ENCODE assay signal across 18 cellular contexts in the genomic region with DNA sequence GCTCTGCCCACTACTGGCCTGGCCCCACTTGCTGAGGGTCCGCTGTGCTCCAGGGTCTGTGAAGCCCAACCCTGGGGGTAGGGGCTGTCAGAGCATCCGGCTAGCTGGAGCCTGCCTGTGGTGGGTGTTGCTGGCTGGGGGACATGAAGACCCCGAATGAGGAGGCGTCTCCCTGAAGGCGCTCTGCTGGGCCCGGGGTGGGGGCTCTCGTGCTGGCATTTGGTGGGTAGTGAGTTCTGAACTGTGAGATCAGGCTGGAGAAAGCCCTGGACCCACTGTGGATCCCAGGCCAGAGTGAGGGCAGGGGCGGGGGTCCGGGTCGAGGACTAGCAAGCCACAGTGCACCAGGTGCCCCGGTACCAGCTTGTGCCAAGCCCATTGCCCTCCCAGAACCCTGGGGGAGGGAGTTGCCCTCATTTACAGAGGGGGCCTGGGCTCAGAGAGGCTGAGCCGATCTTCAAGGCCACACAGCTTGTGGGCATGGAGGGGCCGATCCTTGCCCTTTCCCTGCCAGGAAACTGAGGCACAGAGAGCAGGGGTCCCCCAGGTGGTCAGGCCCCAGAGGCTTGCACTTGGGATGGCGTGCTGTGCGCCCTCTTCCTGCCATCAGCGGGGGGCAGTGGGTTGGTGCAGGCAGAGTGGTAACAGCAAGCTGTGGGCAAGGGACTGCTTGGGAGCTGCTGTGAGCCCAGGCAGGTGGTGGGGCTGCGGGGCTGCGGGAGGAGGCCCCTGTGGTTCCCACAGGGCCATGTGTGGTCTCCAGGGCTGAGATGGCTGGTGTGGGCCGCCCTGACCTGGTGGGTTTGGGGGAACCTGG. TPM values are rescaled to one million over a fixed set of nuclear protein-coding genes. Genes with fewer than 3 reads are reported as not detected.
A peak's percentile ranks its signal among the peaks of the same experiment; 100 is the strongest.
DNase-seq lines count a peak whose midpoint lies in the region; ATAC-seq, FAIRE-seq and TF ChIP-seq lines count a peak whose summit lies in the region.
"Had no signal": no experiment of that assay in that cellular context is flagged by ENCODE, and none has a peak within 500 bp of the region (broad histone marks: within the 10 kb centered on the region; RNA-seq: fewer than 3 reads in every experiment).

No MANE protein-coding gene starts in this region.

- H3K27ac ChIP-seq in BLaER1 treated with 17β-estradiol and CSF1 and Interleukin-3, amounts not matched to agents 10 nM and 100 nM, result peak overlapping the region; percentile 67 to 95 (median 88); a peak in 21 of 22 replicates
- no peak overlapping the region for H3K27ac ChIP-seq in K562 (ENCODE audit: extremely low read depth, low read depth, low read length)
- peak overlapping the region; percentile 79 to 92 for H3K27ac ChIP-seq in left lung
- H3K27ac ChIP-seq in spleen, result peak overlapping the region in 7 of 8 donors; percentile 35 to 93 (median 77)

- no peak overlapping the region for H2AFZ ChIP-seq in K562 (ENCODE audit: low read depth, low read length)

- ATAC-seq in K562 (no peak), left lung (no peak)
- ATAC-seq: natural killer cell had no signal

- H3K4me3 ChIP-seq in BLaER1 treated with 17β-estradiol and CSF1 and Interleukin-3, amounts not matched to agents 10 nM and 100 nM, result peak overlapping the region in 5 of 10 experiments; percentile 3 to 48 (median 31); a peak in 7 of 20 replicates
- no peak overlapping the region for H3K4me3 ChIP-seq in K562
- no peak overlapping the region for H3K4me3 ChIP-seq in left lung
- H3K4me3 ChIP-seq in spleen, result peak overlapping the region in 1 of 8 donors; percentile 46
- H3K4me3 ChIP-seq: lung had no signal

- intact Hi-C loops in K562 (cut with micrococcal nuclease), result no loop called here
- intact Hi-C loops in left lung (cut with DNase I), result no loop called here
- intact Hi-C loops in spleen (cut with DNase I; ENCODE audit: low total_unique reads), result no loop called here
- intact Hi-C loops in posterior cingulate gyrus (cut with DNase I), result no loop called here

- H3K27me3 ChIP-seq in BLaER1 treated with 17β-estradiol and CSF1 and Interleukin-3, amounts not matched to agents 10 nM and 100 nM, result no peaks in the 10 kb centered on the region
- H3K27me3 ChIP-seq in K562 (ENCODE audit: control insufficient read depth in 2 of 2, insufficient read depth in 2 of 2, low read length in 2 of 2), result no peaks in the 10 kb centered on the region
- H3K27me3 ChIP-seq in left lung, result no peaks in the 10 kb centered on the region
- H3K27me3 ChIP-seq in spleen (replicated peaks in 1 of 7), result no peaks in the 10 kb centered on the region

- H3K9me1 ChIP-seq in K562 (ENCODE audit: control insufficient read depth, insufficient read depth, low read length), result peaks cover 13% of the 10 kb centered on the region

- TF ChIP-seq EP300 in K562 (IDR thresholded peaks at IDR 0.05; ENCODE audit: low read length), result no peak

- H3K9ac ChIP-seq in BLaER1 treated with 17β-estradiol and CSF1 and Interleukin-3, amounts not matched to agents 10 nM and 100 nM, result peak overlapping the region; percentile 65 to 79 (median 69)
- peak overlapping the region in 1 of 2 experiments; percentile 84; a peak in 2 of 4 replicates for H3K9ac ChIP-seq in K562 (ENCODE audit: insufficient read depth in 1 of 2, low read depth in 2 of 2, low read length in 2 of 2)

- H3K79me2 ChIP-seq in K562 (ENCODE audit: control insufficient read depth, insufficient read depth, low read length), result peaks cover 81% of the 10 kb centered on the region

- FAIRE-seq in K562 (lab: Jason Lieb, UNC), result no peak
- FAIRE-seq: GM12892 had no signal

- H3K4me2 ChIP-seq in BLaER1 treated with 17β-estradiol and CSF1 and Interleukin-3, amounts not matched to agents 10 nM and 100 nM, result peak overlapping the region; percentile 87 to 99 (median 92)
- no peak overlapping the region for H3K4me2 ChIP-seq in K562 (ENCODE audit: insufficient read depth, low read length)

- H3K4me1 ChIP-seq in BLaER1 treated with 17β-estradiol and CSF1 and Interleukin-3, amounts not matched to agents 10 nM and 100 nM, result peaks cover 95 to 100% (median 100%) of the 10 kb centered on the region in 10 experiments
- H3K4me1 ChIP-seq in K562 (replicated peaks in 1 of 2; ENCODE audit: control insufficient read depth in 2 of 2, insufficient read depth in 2 of 2, low read length in 2 of 2) (peaks cover 49 to 98% of the 10 kb centered on the region in 2 experiments), left lung (peaks cover 64 to 99% of the 10 kb centered on the region in 2 donors), spleen (peaks cover 47 to 100% (median 92%) of the 10 kb centered on the region in 6 donors)

- POLR2A ChIA-PET in K562 (lab: Yijun Ruan, JAX), result interaction anchor here (0.7 to 1.4 kb wide), 2 partner anchors 19 to 95 kb away, joined by 3 read pairs; no protein-coding TSS in a partner anchor

- H3K9me3 ChIP-seq in BLaER1 treated with 17β-estradiol and CSF1 and Interleukin-3, amounts not matched to agents 10 nM and 100 nM (replicated peaks in 1 of 11), result no peaks in the 10 kb centered on the region
- H3K9me3 ChIP-seq in K562 (replicated peaks; ENCODE audit: control insufficient read depth, insufficient read depth, low read depth, low read length) (no peaks in the 10 kb centered on the region), left lung (no peaks in the 10 kb centered on the region), spleen (no peaks in the 10 kb centered on the region)

- CTCF ChIA-PET in K562 (lab: Yijun Ruan, JAX; ENCODE audit: low intra/inter-chr PET ratio), result no interaction called here

- no peak for TF ChIP-seq POLR2A in K562 (conservative IDR thresholded peaks at IDR 0.05)
- no peak for TF ChIP-seq POLR2A in spleen (IDR thresholded peaks at IDR 0.05)

- no TSS peak for BruUV-seq in K562 (replicated peaks; lab: Mats Ljungman, UMichigan)

- DNase-seq in K562 (ENCODE audit: extremely low read depth in 1 of 4, low spot score in 3 of 4) (no peak), left lung (no peak), spleen (no peak), posterior cingulate gyrus (no peak), SKM-1 (lab: John Stamatoyannopoulos, UW; ENCODE audit: unreplicated experiment) (no peak), SK-N-DZ (ENCODE audit: low spot score) (no peak), NCI-H128 (lab: John Stamatoyannopoulos, UW; ENCODE audit: unreplicated experiment) (no peak)
- DNase-seq: activated CD4-positive, CD25-positive, alpha-beta regulatory T cell treated with anti-CD3 and anti-CD28 coated beads, Interleukin-2, amount 50 U/mL, for 72 hours; activated gamma-delta T cell; Calu3; effector CD4-positive, alpha-beta T cell; H9; natural killer cell; NCI-H2171 treated with DMSO at 0.1 percent for 48 hours; stimulated activated CD4-positive, alpha-beta T cell treated with anti-CD3 and anti-CD28 coated beads, Interleukin-2, amount 100 ng/mL, for 48 hours had no signal

- TF ChIP-seq RAD21 in K562 (CRISPR knock-in tag; conservative IDR thresholded peaks at IDR 0.05 in 1 of 2, IDR thresholded peaks at IDR 0.05 in 1 of 2), result no peak

- no peak for TF ChIP-seq CTCF in K562 (IDR thresholded peaks at IDR 0.05 in 2 of 3, conservative IDR thresholded peaks at IDR 0.05 in 1 of 3; ENCODE audit: insufficient read depth in 2 of 3, low read depth in 1 of 3, low read length in 3 of 3)
- no peak for TF ChIP-seq CTCF in left lung (IDR thresholded peaks at IDR 0.05)
- no peak for TF ChIP-seq CTCF in spleen (IDR thresholded peaks at IDR 0.05 in 8 of 11, conservative IDR thresholded peaks at IDR 0.05 in 3 of 11)

- WGBS in K562 (ENCODE audit: insufficient coverage, low coverage, missing lambda C conversion rate), result 93% methylated on average over 14 of the region's 19 CpGs
- WGBS in spleen, 5 donors, result 81 to 91% (median 87%) methylated on average over 8 to 19 of the region's 19 CpGs

- peaks cover 76 to 100% (median 97%) of the 10 kb centered on the region in 11 experiments for H4K20me1 ChIP-seq in BLaER1 treated with 17β-estradiol and CSF1 and Interleukin-3, amounts not matched to agents 10 nM and 100 nM
- H4K20me1 ChIP-seq in K562 (replicated peaks; ENCODE audit: control insufficient read depth, insufficient read depth, low read length), result peaks cover 20% of the 10 kb centered on the region; the same call in 1 of the 2 replicates

- H3K36me3 ChIP-seq in BLaER1 treated with 17β-estradiol and CSF1 and Interleukin-3, amounts not matched to agents 10 nM and 100 nM, result peaks cover 0 to 15% (median 0%) of the 10 kb centered on the region in 11 experiments; a peak in 5 of 22 replicates
- H3K36me3 ChIP-seq in K562 (ENCODE audit: control insufficient read depth, insufficient read depth, low read length), result no peaks in the 10 kb centered on the region; the same call in 2 of the 3 replicates
- H3K36me3 ChIP-seq in left lung, result no peaks in the 10 kb centered on the region
- no peaks in the 10 kb centered on the region for H3K36me3 ChIP-seq in spleen

- in situ Hi-C loops in K562 (cut with MboI), result no loop called here

TF ChIP-seq in K562, 482 proteins besides CTCF, POLR2A, EP300 and RAD21:
- TF ChIP-seq SRSF3 (IDR thresholded peaks at IDR 0.05; ENCODE audit: insufficient read depth, low read length) (no peak), POLR2G (IDR thresholded peaks at IDR 0.05; ENCODE audit: low read depth, low read length) (0 out of 2 replicates have a peak, but pooled peaks have one; percentile 12)

RNA-seq across cellular contexts. Expression of a gene that starts 15.9 kb away (rescaled TPM):
- total RNA-seq in K562 (2011; cell fraction: chromatin; rRNA removed; ENCODE audit: low replicate concordance), result 9.2 and 26.3 TPM in 2 replicates
- 12.6 and 15.3 TPM in 2 replicates for total RNA-seq in K562 (2011; cell fraction: nucleolus; rRNA removed)
- 9.4 and 10.3 TPM in 2 replicates for total RNA-seq in K562 (2011; cell fraction: nucleoplasm; rRNA removed)
- 9.6 and 11.0 TPM in 2 replicates for total RNA-seq in K562 (2014; rRNA removed)
- 1.5 and 1.8 TPM in 2 replicates for total RNA-seq in K562 (2014; rRNA removed; fragmentation: Illumina TruSeq; extraction: Trizol)
- total RNA-seq in K562 (2015; rRNA removed; fragmentation: Illumina TruSeq; extraction: Trizol), result 4.2 and 5.7 TPM in 2 replicates
- total RNA-seq in K562 (2021), result 21.4 and 23.6 TPM in 2 replicates
- 4.0 and 4.6 TPM in 2 replicates for polyA plus RNA-seq in K562 (2011; rRNA removed)
- 8.4 and 14.0 TPM in 2 replicates for polyA plus RNA-seq in K562 (2011; cell fraction: cytosol; rRNA removed)
- 7.8 and 14.2 TPM in 2 replicates for polyA plus RNA-seq in K562 (2011; cell fraction: nucleus; rRNA removed)
- polyA plus RNA-seq in K562 (2012), result 13.9 and 14.6 TPM in 2 replicates
- polyA plus RNA-seq in K562 (2014; fragmentation: Illumina TruSeq; extraction: Trizol), result 5.2 and 14.5 TPM in 2 replicates
- under 1 TPM; 0.35 to 0.56 TPM for polyA plus RNA-seq in K562 (2014; fragmentation: Nextera tagmentation; extraction: Ambion mirVana)
- polyA plus RNA-seq in K562 (2014; rRNA removed), result 6.8 and 14.8 TPM in 2 replicates
- polyA minus RNA-seq in K562 (2011; rRNA and poly(A)+ RNA removed), result 2.2 and 4.3 TPM in 2 replicates
- 13.6 and 24.3 TPM in 2 replicates for polyA minus RNA-seq in K562 (2011; cell fraction: cytosol; rRNA and poly(A)+ RNA removed)
- 6.7 and 8.4 TPM in 2 replicates for polyA minus RNA-seq in K562 (2011; cell fraction: nucleus; rRNA and poly(A)+ RNA removed)
- 10 to 100 TPM; 56.7 to 79.5 TPM for total RNA-seq in left lung
- total RNA-seq in spleen, result 100 to 1,000 TPM in 2 of 7 donors, 10 to 100 TPM in 5; 67.7 to 116 (median 95.6) TPM
- 10 to 100 TPM; 10.9 to 40.4 (median 11.9) TPM for polyA plus RNA-seq in spleen
- 4.3 and 5.7 TPM in 2 replicates for polyA plus RNA-seq in SK-N-DZ (2014; cell fraction: cytosol; rRNA removed)
- polyA plus RNA-seq in SK-N-DZ (2014; cell fraction: nucleus; rRNA removed), result 3.2 and 3.3 TPM in 2 replicates
